ENCODE assay signal across 13 cellular contexts in the genomic region with DNA sequence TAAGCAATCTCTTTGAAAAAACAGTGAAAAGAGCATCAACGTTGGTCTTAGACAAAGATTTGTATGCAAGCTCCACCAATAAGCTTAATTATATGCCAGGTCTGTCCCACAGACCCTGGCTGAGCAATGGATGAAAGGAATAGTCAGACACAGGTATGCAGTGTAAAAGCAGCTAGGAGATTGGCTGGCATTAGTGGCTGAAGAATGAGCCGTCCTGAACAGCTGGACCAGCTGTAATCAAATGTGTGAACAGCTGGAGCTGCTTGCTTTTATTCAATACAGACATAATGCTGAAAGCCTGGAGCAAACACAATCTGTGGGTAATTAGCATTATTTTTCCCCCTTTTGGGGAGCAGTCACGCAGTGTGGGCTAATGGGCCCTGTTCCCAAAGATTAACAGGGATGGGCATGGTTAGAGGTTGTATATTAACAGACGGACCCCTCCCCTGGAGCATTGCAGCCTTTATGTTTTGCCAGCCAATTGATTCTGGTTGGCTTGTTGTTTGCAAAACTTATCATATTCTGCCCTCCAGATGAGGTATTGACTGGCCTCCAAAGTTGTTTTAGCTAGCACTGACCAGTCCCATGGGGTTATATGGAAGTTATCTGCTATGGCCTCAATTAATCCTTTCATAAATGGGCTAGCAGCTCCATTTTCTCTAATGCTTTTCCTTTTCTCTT. TPM values are rescaled to one million over a fixed set of nuclear protein-coding genes. Genes with fewer than 3 reads are reported as not detected.
"Had no signal": no experiment of that assay in that cellular context is flagged by ENCODE, and none has a peak within 500 bp of the region (broad histone marks: within the 10 kb centered on the region; RNA-seq: fewer than 3 reads in every experiment).

No MANE protein-coding gene starts in this region.

RNA-seq across cellular contexts. Expression of gene GC, which starts 20.3 kb away (rescaled TPM):
- total RNA-seq: chondrocyte, dermis microvascular lymphatic vessel endothelial cell, esophagus squamous epithelium, glomerular endothelial cell, kidney epithelial cell, left lung, left ventricle myocardium superior, lower leg skin, lung microvascular endothelial cell, mesenteric fat pad, mesothelial cell of epicardium had no signal
- polyA plus RNA-seq: heart right ventricle, keratinocyte had no signal
